Comparison of ENCODE assay signal across 2 cellular contexts in genomic region chr12:26400627-26401026, GRCh38.
TF ChIP-seq lines count a peak whose summit lies in the region.

No MANE protein-coding gene starts in this region.

TF ChIP-seq in HepG2, 621 proteins besides CTCF, POLR2A, EP300 and RAD21:
- TF ChIP-seq, protein P1, sequence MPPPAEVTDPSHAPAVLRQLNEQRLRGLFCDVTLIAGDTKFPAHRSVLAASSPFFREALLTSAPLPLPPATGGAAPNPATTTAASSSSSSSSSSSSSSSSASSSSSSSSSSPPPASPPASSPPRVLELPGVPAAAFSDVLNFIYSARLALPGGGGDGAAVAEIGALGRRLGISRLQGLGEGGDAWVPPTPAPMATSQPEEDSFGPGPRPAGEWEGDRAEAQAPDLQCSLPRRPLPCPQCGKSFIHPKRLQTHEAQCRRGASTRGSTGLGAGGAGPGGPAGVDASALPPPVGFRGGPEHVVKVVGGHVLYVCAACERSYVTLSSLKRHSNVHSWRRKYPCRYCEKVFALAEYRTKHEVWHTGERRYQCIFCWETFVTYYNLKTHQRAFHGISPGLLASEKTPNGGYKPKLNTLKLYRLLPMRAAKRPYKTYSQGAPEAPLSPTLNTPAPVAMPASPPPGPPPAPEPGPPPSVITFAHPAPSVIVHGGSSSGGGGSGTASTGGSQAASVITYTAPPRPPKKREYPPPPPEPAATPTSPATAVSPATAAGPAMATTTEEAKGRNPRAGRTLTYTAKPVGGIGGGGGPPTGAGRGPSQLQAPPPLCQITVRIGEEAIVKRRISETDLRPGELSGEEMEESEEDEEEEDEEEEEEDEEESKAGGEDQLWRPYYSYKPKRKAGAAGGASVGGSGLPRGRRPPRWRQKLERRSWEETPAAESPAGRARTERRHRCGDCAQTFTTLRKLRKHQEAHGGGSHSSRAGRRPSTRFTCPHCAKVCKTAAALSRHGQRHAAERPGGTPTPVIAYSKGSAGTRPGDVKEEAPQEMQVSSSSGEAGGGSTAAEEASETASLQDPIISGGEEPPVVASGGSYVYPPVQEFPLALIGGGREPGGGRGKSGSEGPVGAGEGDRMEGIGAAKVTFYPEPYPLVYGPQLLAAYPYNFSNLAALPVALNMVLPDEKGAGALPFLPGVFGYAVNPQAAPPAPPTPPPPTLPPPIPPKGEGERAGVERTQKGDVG (CRISPR knock-in tag; IDR thresholded peaks at IDR 0.05; ENCODE audit: borderline replicate concordance): no peak
- peak; percentile 62 for TF ChIP-seq RBM22 (optimal IDR thresholded peaks at IDR 0.05; ENCODE audit: low read length)

TF ChIP-seq in IMR-90, 13 proteins besides CTCF, POLR2A, EP300 and RAD21:
- TF ChIP-seq, protein P2, sequence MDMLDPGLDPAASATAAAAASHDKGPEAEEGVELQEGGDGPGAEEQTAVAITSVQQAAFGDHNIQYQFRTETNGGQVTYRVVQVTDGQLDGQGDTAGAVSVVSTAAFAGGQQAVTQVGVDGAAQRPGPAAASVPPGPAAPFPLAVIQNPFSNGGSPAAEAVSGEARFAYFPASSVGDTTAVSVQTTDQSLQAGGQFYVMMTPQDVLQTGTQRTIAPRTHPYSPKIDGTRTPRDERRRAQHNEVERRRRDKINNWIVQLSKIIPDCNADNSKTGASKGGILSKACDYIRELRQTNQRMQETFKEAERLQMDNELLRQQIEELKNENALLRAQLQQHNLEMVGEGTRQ (IDR thresholded peaks at IDR 0.05; ENCODE audit: low read depth, low read length): no peak
- no peak for TF ChIP-seq MXI1 (IDR thresholded peaks at IDR 0.05; ENCODE audit: borderline replicate concordance, low read depth, low read length)
- no peak for TF ChIP-seq CHD1 (IDR thresholded peaks at IDR 0.05; ENCODE audit: low read depth, low read length)
- no peak for TF ChIP-seq BHLHE40 (IDR thresholded peaks at IDR 0.05; ENCODE audit: low read depth, low read length)
- no peak for TF ChIP-seq FOS (IDR thresholded peaks at IDR 0.05; ENCODE audit: low read depth, low read length)
- no peak for TF ChIP-seq RFX5 (IDR thresholded peaks at IDR 0.05; ENCODE audit: low read depth, low read length)
- no peak for TF ChIP-seq MAZ (IDR thresholded peaks at IDR 0.05; ENCODE audit: borderline replicate concordance, low read depth, low read length)
- TF ChIP-seq CEBPB (IDR thresholded peaks at IDR 0.05; ENCODE audit: low read depth, low read length): no peak
- TF ChIP-seq, protein P3, sequence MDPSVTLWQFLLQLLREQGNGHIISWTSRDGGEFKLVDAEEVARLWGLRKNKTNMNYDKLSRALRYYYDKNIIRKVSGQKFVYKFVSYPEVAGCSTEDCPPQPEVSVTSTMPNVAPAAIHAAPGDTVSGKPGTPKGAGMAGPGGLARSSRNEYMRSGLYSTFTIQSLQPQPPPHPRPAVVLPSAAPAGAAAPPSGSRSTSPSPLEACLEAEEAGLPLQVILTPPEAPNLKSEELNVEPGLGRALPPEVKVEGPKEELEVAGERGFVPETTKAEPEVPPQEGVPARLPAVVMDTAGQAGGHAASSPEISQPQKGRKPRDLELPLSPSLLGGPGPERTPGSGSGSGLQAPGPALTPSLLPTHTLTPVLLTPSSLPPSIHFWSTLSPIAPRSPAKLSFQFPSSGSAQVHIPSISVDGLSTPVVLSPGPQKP (IDR thresholded peaks at IDR 0.05; ENCODE audit: borderline replicate concordance, low read depth, low read length): no peak
- no peak for TF ChIP-seq SMC3 (IDR thresholded peaks at IDR 0.05; ENCODE audit: low read depth, low read length)
- TF ChIP-seq MAFK (IDR thresholded peaks at IDR 0.05; ENCODE audit: low read depth, low read length): no peak
- TF ChIP-seq RCOR1 (IDR thresholded peaks at IDR 0.05; ENCODE audit: insufficient replicate concordance, low read length): no peak
- no peak for TF ChIP-seq NFE2L2 (IDR thresholded peaks at IDR 0.05; ENCODE audit: low read depth, low read length)
